Comparison of ENCODE assay signal across 8 cellular contexts in the genomic region with DNA sequence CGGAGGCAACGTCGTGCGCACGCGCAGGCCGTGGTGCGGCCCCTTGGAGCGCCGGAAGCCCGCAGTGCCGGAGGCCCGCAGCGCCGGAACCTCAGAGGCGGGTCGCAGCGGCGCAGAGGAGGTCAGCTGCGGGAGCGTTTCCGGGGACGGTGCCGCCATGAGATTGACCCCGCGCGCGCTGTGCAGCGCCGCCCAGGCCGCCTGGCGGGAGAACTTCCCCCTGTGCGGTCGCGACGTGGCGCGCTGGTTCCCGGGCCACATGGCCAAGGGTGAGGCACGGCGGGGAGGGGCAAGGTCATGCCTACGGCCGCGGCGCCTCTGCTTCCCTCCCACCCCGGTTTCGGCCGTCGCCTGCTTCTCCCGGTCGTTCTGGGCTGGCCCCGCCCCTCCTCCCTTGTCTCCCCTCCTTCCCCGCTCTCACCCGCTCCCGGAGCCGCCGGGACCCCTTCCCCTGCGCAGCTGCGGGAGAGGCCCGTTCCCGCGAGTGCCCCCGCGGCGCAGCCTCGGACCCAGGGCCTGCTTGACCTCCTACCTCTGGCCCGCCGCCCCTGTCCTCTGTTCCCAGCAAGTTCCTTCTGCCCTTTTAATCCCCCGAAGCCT. TPM values are rescaled to one million over a fixed set of nuclear protein-coding genes. Genes with fewer than 3 reads are reported as not detected.
DNase-seq lines count a peak whose midpoint lies in the region; ATAC-seq and TF ChIP-seq lines count a peak whose summit lies in the region.

A gene with protein sequence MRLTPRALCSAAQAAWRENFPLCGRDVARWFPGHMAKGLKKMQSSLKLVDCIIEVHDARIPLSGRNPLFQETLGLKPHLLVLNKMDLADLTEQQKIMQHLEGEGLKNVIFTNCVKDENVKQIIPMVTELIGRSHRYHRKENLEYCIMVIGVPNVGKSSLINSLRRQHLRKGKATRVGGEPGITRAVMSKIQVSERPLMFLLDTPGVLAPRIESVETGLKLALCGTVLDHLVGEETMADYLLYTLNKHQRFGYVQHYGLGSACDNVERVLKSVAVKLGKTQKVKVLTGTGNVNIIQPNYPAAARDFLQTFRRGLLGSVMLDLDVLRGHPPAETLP (plus strand): TSS at position 94 of the 600 bp plus-strand sequence. CDS start 64 bp downstream, at position 158.

- H3K4me3 Mint-ChIP-seq in natural killer cell treated with Interleukin-12 subunit alpha and Interleukin-12 subunit beta and Interleukin-15 and Interleukin-18, amount 100 ng/mL, for 72 hours, result peak within 1 kb of the TSS; percentile 94

- H3K79me2 ChIP-seq in DOHH2 (ENCODE audit: control insufficient read depth, low read length), result peaks cover 49% of the 10 kb centered on the region

- H3K4me1 ChIP-seq in DOHH2 (ENCODE audit: control insufficient read depth, low read length) (peaks cover 55% of the 10 kb centered on the region), stomach (peaks cover 0 to 25% (median 23%) of the 10 kb centered on the region in 4 donors)

- H3K4me2 ChIP-seq in DOHH2 (ENCODE audit: low read length), result peak within 1 kb of the TSS; percentile 86

- H3K36me3 ChIP-seq in DOHH2 (ENCODE audit: control insufficient read depth, low read length) (peaks cover 53% of the 10 kb centered on the region), stomach (peaks cover 16 to 58% (median 51%) of the 10 kb centered on the region in 4 donors)

- H4K20me1 ChIP-seq in DOHH2 (ENCODE audit: control insufficient read depth, insufficient read depth, low read depth, low read length), result peaks cover 5% of the 10 kb centered on the region; the same call in 1 of the 2 replicates

- peak in 1 of 4 donors; percentile 22 for TF ChIP-seq POLR2A in stomach (IDR thresholded peaks at IDR 0.05)

- no peaks in the 10 kb centered on the region for H3K9me3 Mint-ChIP-seq in natural killer cell treated with Interleukin-12 subunit alpha and Interleukin-12 subunit beta and Interleukin-15 and Interleukin-18, amount 100 ng/mL, for 72 hours

- WGBS in stomach, 5 donors, result 0 to 2% (median 1%) methylated on average over 27 to 69 of the region's 69 CpGs

- TF ChIP-seq CTCF in DOHH2 (IDR thresholded peaks at IDR 0.05; ENCODE audit: low read depth, low read length, poor library complexity, severe bottlenecking) (peak; percentile 14), fibroblast of pulmonary artery (IDR thresholded peaks at IDR 0.05; ENCODE audit: low read length, missing control alignments) (no peak), stomach (IDR thresholded peaks at IDR 0.05) (peak in 2 of 7 experiments; percentile 29 to 35)

- H3K4me3 ChIP-seq in DOHH2 (ENCODE audit: low read length), result peak within 1 kb of the TSS; percentile 83
- H3K4me3 ChIP-seq in Jurkat, Clone E6-1 (ENCODE audit: low read length), result peak within 1 kb of the TSS; percentile 91
- peak within 1 kb of the TSS; percentile 74 for H3K4me3 ChIP-seq in fibroblast of pulmonary artery (replicated peaks; ENCODE audit: low read depth, low read length)
- peak within 1 kb of the TSS; percentile 78 to 96 (median 88) for H3K4me3 ChIP-seq in stomach

- H3K27me3 ChIP-seq in DOHH2 (ENCODE audit: control insufficient read depth, low read length) (no peaks in the 10 kb centered on the region), stomach (no peaks in the 10 kb centered on the region)

- peaks cover 28 to 35% of the 10 kb centered on the region in 2 donors for H3K4me1 Mint-ChIP-seq in natural killer cell treated with Interleukin-12 subunit alpha and Interleukin-12 subunit beta and Interleukin-15 and Interleukin-18, amount 100 ng/mL, for 72 hours (ENCODE audit: low read depth in 2 of 2)

- H3K9me2 ChIP-seq in DOHH2 (replicated peaks; ENCODE audit: control insufficient read depth, low read length), result no peaks in the 10 kb centered on the region

- intact Hi-C loops in stomach (cut with DNase I; ENCODE audit: low total_unique reads), result no loop called here

- H3K36me3 Mint-ChIP-seq in natural killer cell treated with Interleukin-12 subunit alpha and Interleukin-12 subunit beta and Interleukin-15 and Interleukin-18, amount 100 ng/mL, for 72 hours, result no peaks in the 10 kb centered on the region

- DNase-seq in Jurkat, Clone E6-1 (ENCODE audit: low read depth, low spot score), result peak; percentile 83
- peak; percentile 86 for DNase-seq in RPMI7951 (ENCODE audit: low read depth)
- DNase-seq in activated effector memory CD4-positive, alpha-beta T cell treated with Interleukin-2 at 50 U/mL for 16 hours, result peak; percentile 91
- DNase-seq in fibroblast of pulmonary artery (ENCODE audit: low read depth), result peak; percentile 92
- DNase-seq in natural killer cell treated with Interleukin-12 subunit alpha and Interleukin-12 subunit beta and Interleukin-15 and Interleukin-18, amount 100 ng/mL, for 72 hours (ENCODE audit: low spot score), result peak; percentile 97
- DNase-seq in stomach, result peak; percentile 95

- no peak for TF ChIP-seq EP300 in stomach (IDR thresholded peaks at IDR 0.05)

- no peaks in the 10 kb centered on the region for H3K9me3 ChIP-seq in DOHH2 (ENCODE audit: control insufficient read depth, insufficient read depth, low read length)
- H3K9me3 ChIP-seq in stomach, result no peaks in the 10 kb centered on the region

- no peaks in the 10 kb centered on the region for H3K27me3 Mint-ChIP-seq in natural killer cell treated with Interleukin-12 subunit alpha and Interleukin-12 subunit beta and Interleukin-15 and Interleukin-18, amount 100 ng/mL, for 72 hours

- H3K27ac ChIP-seq in DOHH2 (ENCODE audit: low read depth, low read length) (peak within 1 kb of the TSS; percentile 59), stomach (peak within 1 kb of the TSS; percentile 86 to 88 (median 87))

- ATAC-seq in GM21717 (IDR thresholded peaks at IDR 0.05; ENCODE audit: unreplicated experiment), result peak; percentile 62
- peak; percentile 94 to 97 for ATAC-seq in natural killer cell treated with Interleukin-12 subunit alpha and Interleukin-12 subunit beta and Interleukin-15 and Interleukin-18, amount 100 ng/mL, for 72 hours

- peak within 1 kb of the TSS; percentile 81 to 97 for H3K27ac Mint-ChIP-seq in natural killer cell treated with Interleukin-12 subunit alpha and Interleukin-12 subunit beta and Interleukin-15 and Interleukin-18, amount 100 ng/mL, for 72 hours

- peaks cover 15% of the 10 kb centered on the region for H3F3A ChIP-seq in DOHH2 (ENCODE audit: control insufficient read depth, insufficient read depth)

RNA-seq across cellular contexts. Expression of the gene that starts here (rescaled TPM):
- polyA plus RNA-seq in Jurkat, Clone E6-1 (2012; ENCODE audit: insufficient read depth, insufficient read length), result 62.4 TPM
- total RNA-seq in RPMI7951 (2014; rRNA removed; shearing (Covaris generic)), result 12.1 and 16.5 TPM in 2 replicates
- 100 to 1,000 TPM in 1 of 2 donors, 10 to 100 TPM in 1; 44.2 to 105 TPM for total RNA-seq in natural killer cell treated with Interleukin-12 subunit alpha and Interleukin-12 subunit beta and Interleukin-15 and Interleukin-18, amount 100 ng/mL, for 72 hours
- 100 to 1,000 TPM in 3 of 5 donors, 10 to 100 TPM in 2; 36.7 to 177 (median 133) TPM for total RNA-seq in stomach
- 10 to 100 TPM; 38.8 to 52.9 (median 41.3) TPM for polyA plus RNA-seq in stomach

Comparison
In these comparisons a context has a peak if more than half of its experiments do, and no peak if none do; other contexts are left out.
1. Peak in every context shown above with its lines: DNase-seq, ATAC-seq, H3K4me3 ChIP-seq and H3K27ac ChIP-seq.